ENCODE assay signal across 8 cellular contexts in genomic region chr12:53251477-53252348, GRCh38. TPM values are rescaled to one million over a fixed set of nuclear protein-coding genes. Genes with fewer than 3 reads are reported as not detected.
DNase-seq lines count a peak whose midpoint lies in the region; ATAC-seq and TF ChIP-seq lines count a peak whose summit lies in the region.

No MANE protein-coding gene starts in this region.

- peak overlapping the region; percentile 95 for H3K27ac Mint-ChIP-seq in chondrocyte (ENCODE audit: unreplicated experiment)

- H3K27me3 Mint-ChIP-seq in chondrocyte (ENCODE audit: low read depth), result no peaks in the 10 kb centered on the region

- POLR2A ChIA-PET in AG04449 (lab: Yijun Ruan, JAX), result interaction anchor here (0.6 to 2.6 kb wide), 5 partner anchors 8 to 249 kb away, joined by 3 to 11 read pairs (median 3); partner anchors contain the start of genes PFDN5 and TARBP2

- H3K4me3 ChIP-seq in AG04449 (ENCODE audit: low read depth, low read length), result peak overlapping the region; percentile 88

- ATAC-seq in GM18511 (IDR thresholded peaks at IDR 0.05; ENCODE audit: unreplicated experiment) (peak; percentile 84), HG03039 (IDR thresholded peaks at IDR 0.05; ENCODE audit: unreplicated experiment) (peak; percentile 66)

- peak overlapping the region; percentile 96 for H3K27ac ChIP-seq in layer of hippocampus (ENCODE audit: low read depth, low read length)

- DNase-seq in AG04449 (ENCODE audit: low read depth, low spot score) (no peak), NCI-H2196 treated with DMSO at 0.1 percent for 48 hours (lab: John Stamatoyannopoulos, UW; ENCODE audit: unreplicated experiment) (peak; percentile 64), chondrocyte (ENCODE audit: low spot score) (no peak)
- DNase-seq in activated CD4-positive, CD25-positive, alpha-beta regulatory T cell treated with anti-CD3 and anti-CD28 coated beads, Interleukin-2, amount 50 U/mL, for 16 hours (ENCODE audit: low read depth, low spot score), result peak; percentile 34
- DNase-seq in stimulated activated CD4-positive, alpha-beta T cell treated with anti-CD3 and anti-CD28 coated beads, Interleukin-1b, Interleukin-23, amount 100 ng/mL, for 4 hours (ENCODE audit: low read depth in 2 of 2), result peak; percentile 54 to 67

- no peaks in the 10 kb centered on the region for H3K27me3 ChIP-seq in layer of hippocampus (ENCODE audit: control insufficient read depth, insufficient read depth, low read length)

- H3K4me1 Mint-ChIP-seq in chondrocyte (ENCODE audit: low read depth), result peaks cover 26% of the 10 kb centered on the region

- peak overlapping the region; percentile 98 for H3K4me3 Mint-ChIP-seq in chondrocyte (ENCODE audit: unreplicated experiment)

- no peaks in the 10 kb centered on the region for H3K9me3 Mint-ChIP-seq in chondrocyte (ENCODE audit: low read depth)

- peaks cover 2% of the 10 kb centered on the region for H3K36me3 Mint-ChIP-seq in chondrocyte (ENCODE audit: low read depth)

- CTCF ChIA-PET in AG04449 (lab: Yijun Ruan, JAX), result interaction anchor here (0.6 to 4.7 kb wide), 15 partner anchors 9 to 93 kb away, joined by 3 to 74 read pairs (median 3); partner anchors contain the start of gene ESPL1

- TF ChIP-seq CTCF in AG04449 (IDR thresholded peaks at IDR 0.05; ENCODE audit: insufficient read depth, low read length, missing control alignments) (peak; percentile 46), chondrocyte (IDR thresholded peaks at IDR 0.05) (peak; percentile 65)

RNA-seq across cellular contexts. Expression of gene ESPL1, which starts 16.4 kb away (rescaled TPM):
- 4.0 to 5.5 TPM (median 4.8 TPM) in 3 replicates for total RNA-seq in chondrocyte

RNA-seq across cellular contexts. Expression of gene RARG, which starts 19.7 kb away (rescaled TPM):
- 19.4 to 30.0 TPM (median 21.7 TPM) in 3 replicates for total RNA-seq in chondrocyte

RNA-seq across cellular contexts. Expression of gene PFDN5, which starts 43.6 kb away (rescaled TPM):
- total RNA-seq in chondrocyte, result 266 to 309 TPM (median 274 TPM) in 3 replicates

RNA-seq across cellular contexts. Expression of gene ITGB7, which starts 44.7 kb away (rescaled TPM):
- total RNA-seq in chondrocyte, result 0.37 to 0.46 TPM in 2 of 3 replicates, not detected in the other

RNA-seq across cellular contexts. Expression of gene MYG1, which starts 47.8 kb away (rescaled TPM):
- total RNA-seq in chondrocyte, result 44.1 to 47.0 TPM (median 47.0 TPM) in 3 replicates

Comparison
In these comparisons a context has a peak if more than half of its experiments do, and no peak if none do; other contexts are left out.
1. DNase-seq: peak in NCI-H2196 treated with DMSO at 0.1 percent for 48 hours (single experiment), activated CD4-positive, CD25-positive, alpha-beta regulatory T cell treated with anti-CD3 and anti-CD28 coated beads, Interleukin-2, amount 50 U/mL, for 16 hours (single experiment) and stimulated activated CD4-positive, alpha-beta T cell treated with anti-CD3 and anti-CD28 coated beads, Interleukin-1b, Interleukin-23, amount 100 ng/mL, for 4 hours (2 of 2); none in AG04449 (single experiment) and chondrocyte (single experiment).